In the genomic region with DNA sequence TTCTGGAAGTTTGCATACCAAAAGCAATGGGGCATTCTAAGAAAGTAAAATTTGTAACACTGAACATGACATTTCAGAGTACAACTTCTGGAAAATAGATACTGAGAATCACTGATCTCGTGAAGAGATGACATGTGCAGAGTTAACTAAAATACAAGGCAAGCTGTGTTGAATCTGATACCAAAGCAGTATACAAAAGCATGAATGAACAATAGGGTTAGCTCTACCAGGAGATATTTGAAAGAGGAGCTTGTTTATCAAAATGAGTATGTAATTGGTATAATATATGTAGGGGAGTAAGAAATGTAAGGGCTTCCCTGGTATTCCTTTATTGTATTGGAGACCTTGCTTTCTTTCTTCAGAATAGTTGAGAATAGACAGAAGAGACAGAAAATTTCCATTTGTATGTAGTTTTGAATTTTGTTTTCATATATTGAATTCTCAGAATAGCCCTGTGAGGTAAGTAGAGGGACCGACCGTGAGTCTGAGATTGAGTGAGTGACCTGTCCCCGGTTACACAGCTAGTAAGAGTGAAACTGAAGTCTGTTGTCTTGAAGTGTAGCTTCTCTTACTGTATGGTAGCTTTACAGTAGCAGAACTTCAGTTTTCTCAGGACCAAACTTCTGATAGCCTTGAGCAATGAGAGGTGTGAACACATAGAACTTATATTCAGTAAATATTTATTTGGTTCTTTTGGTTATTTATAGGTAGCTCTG, we compare ENCODE assay signal across 8 cellular contexts. TPM values are rescaled to one million over a fixed set of nuclear protein-coding genes. Genes with fewer than 3 reads are reported as not detected.
DNase-seq lines count a peak whose midpoint lies in the region; ATAC-seq lines count a peak whose summit lies in the region.

No MANE protein-coding gene starts in this region.

- H3K4me3 Mint-ChIP-seq in CD4-positive, CD25-positive, alpha-beta regulatory T cell = peak overlapping the region; percentile 66 to 83 (median 75)

- no peaks in the 10 kb centered on the region for H3K9me3 ChIP-seq in CD4-positive, CD25-positive, alpha-beta regulatory T cell (ENCODE audit: control insufficient read depth in 2 of 2, low read length in 2 of 2)

- peaks cover 10% of the 10 kb centered on the region for H3K36me3 Mint-ChIP-seq in CD4-positive, CD25-positive, alpha-beta regulatory T cell

- H3K4me1 Mint-ChIP-seq in CD4-positive, CD25-positive, alpha-beta regulatory T cell = peaks cover 51 to 83% (median 62%) of the 10 kb centered on the region in 4 donors

- no peaks in the 10 kb centered on the region for H3K9me3 Mint-ChIP-seq in CD4-positive, CD25-positive, alpha-beta regulatory T cell

- peak overlapping the region; percentile 82 for H3K4me3 ChIP-seq in CD4-positive, CD25-positive, alpha-beta regulatory T cell (ENCODE audit: low read depth, low read length)

- DNase-seq in CD4-positive, CD25-positive, alpha-beta regulatory T cell = peak in 1 of 3 donors; percentile 50
- DNase-seq in SKM-1 treated with dmso at 0.1 percent for 144 hours (lab: John Stamatoyannopoulos, UW; ENCODE audit: unreplicated experiment) (no peak), RKO (ENCODE audit: low spot score) (no peak), SIG-M5 treated with dmso at 0.1 percent for 504 hours (lab: John Stamatoyannopoulos, UW; ENCODE audit: unreplicated experiment) (no peak), NCI-H1694 treated with DMSO at 0.1 percent for 48 hours (lab: John Stamatoyannopoulos, UW) (no peak)

- H3K27ac Mint-ChIP-seq in CD4-positive, CD25-positive, alpha-beta regulatory T cell = peak overlapping the region in 2 of 3 donors; percentile 5 to 82

- peaks cover 62% of the 10 kb centered on the region for H3K4me1 ChIP-seq in CD4-positive, CD25-positive, alpha-beta regulatory T cell (ENCODE audit: control insufficient read depth, insufficient read depth, low read length, poor library complexity, severe bottlenecking)

- ATAC-seq in CD4-positive, CD25-positive, alpha-beta regulatory T cell (ENCODE audit: low read depth in 2 of 2) = peak in 1 of 2 donors; percentile 38
- ATAC-seq in GM19395 (IDR thresholded peaks at IDR 0.05; ENCODE audit: unreplicated experiment) (peak; percentile 60), HG03175 (IDR thresholded peaks at IDR 0.05; ENCODE audit: unreplicated experiment) (peak; percentile 41)

- H3K27ac ChIP-seq in CD4-positive, CD25-positive, alpha-beta regulatory T cell (ENCODE audit: insufficient read depth, low read length, poor library complexity, severe bottlenecking) = peak overlapping the region; percentile 26
- peak overlapping the region; percentile 74 for H3K27ac ChIP-seq in cingulate gyrus (ENCODE audit: low read depth, low read length)

- H3K27me3 ChIP-seq in CD4-positive, CD25-positive, alpha-beta regulatory T cell (ENCODE audit: control insufficient read depth, insufficient read depth, low read length) = no peaks in the 10 kb centered on the region

- peaks cover 13% of the 10 kb centered on the region for H3K36me3 ChIP-seq in CD4-positive, CD25-positive, alpha-beta regulatory T cell (ENCODE audit: control insufficient read depth, insufficient read depth, low read length)

- H3K27me3 Mint-ChIP-seq in CD4-positive, CD25-positive, alpha-beta regulatory T cell = no peaks in the 10 kb centered on the region

RNA-seq across cellular contexts. Expression of gene HBP1, which starts 5.0 kb away (rescaled TPM):
- 249 TPM for total RNA-seq in CD4-positive, CD25-positive, alpha-beta regulatory T cell
- polyA plus RNA-seq in CD4-positive, CD25-positive, alpha-beta regulatory T cell = 10 to 100 TPM; 67.8 to 98.6 (median 87.7) TPM
